Comparison of ENCODE assay signal across 9 cellular contexts in genomic region chr5:9207820-9208418, GRCh38.
DNase-seq lines count a peak whose midpoint lies in the region; TF ChIP-seq lines count a peak whose summit lies in the region.
"Had no signal": no experiment of that assay in that cellular context is flagged by ENCODE, and none has a peak within 500 bp of the region (broad histone marks: within the 10 kb centered on the region; RNA-seq: fewer than 3 reads in every experiment).

No MANE protein-coding gene starts in this region.

- H3K9me2 ChIP-seq in GM23248 (ENCODE audit: insufficient read depth) (no peaks in the 10 kb centered on the region), SK-N-SH (no peaks in the 10 kb centered on the region)

- peaks cover 28% of the 10 kb centered on the region for H3F3A ChIP-seq in GM23248 (ENCODE audit: insufficient read depth)
- H3F3A ChIP-seq in SK-N-SH (replicated peaks; ENCODE audit: insufficient read depth), result peaks cover 4% of the 10 kb centered on the region

- H3K36me3 ChIP-seq in GM23248 (ENCODE audit: low read depth) (no peaks in the 10 kb centered on the region), SK-N-SH (replicated peaks in 1 of 2; ENCODE audit: control insufficient read depth in 1 of 2, insufficient read depth in 2 of 2, low read length in 1 of 2) (no peaks in the 10 kb centered on the region)
- H3K36me3 ChIP-seq: SJCRH30 had no signal

- TF ChIP-seq EP300 in SK-N-SH (IDR thresholded peaks at IDR 0.05; ENCODE audit: borderline replicate concordance in 1 of 2, low read depth in 1 of 2, low read length in 1 of 2), result no peak

- H3K9me3 ChIP-seq in GM23248 (ENCODE audit: low read depth) (no peaks in the 10 kb centered on the region), SK-N-SH (no peaks in the 10 kb centered on the region)
- H3K9me3 ChIP-seq: SJCRH30 had no signal

- TF ChIP-seq RAD21 in SK-N-SH (IDR thresholded peaks at IDR 0.05; ENCODE audit: low read length), result peak; percentile 84

- H3K27me3 ChIP-seq in GM23248 (replicated peaks; ENCODE audit: insufficient read depth) (no peaks in the 10 kb centered on the region), SK-N-SH (ENCODE audit: insufficient read depth) (no peaks in the 10 kb centered on the region)
- H3K27me3 ChIP-seq: SJCRH30 had no signal

- 42 to 43% methylated on average over 5 of the region's 5 CpGs for WGBS in GM23248 (ENCODE audit: low coverage in 1 of 2, low lambda C conversion rate in 2 of 2, missing lambda C conversion rate in 2 of 2), 2 experiments
- 28% methylated on average over 5 of the region's 5 CpGs for WGBS in SK-N-SH (ENCODE audit: low lambda C conversion rate)

- H3K27ac ChIP-seq in GM23248 (no peak overlapping the region), SK-N-SH (ENCODE audit: low read depth in 2 of 2, low read length in 1 of 2) (no peak overlapping the region)
- H3K27ac ChIP-seq: SJCRH30 had no signal

- H3K9ac ChIP-seq in GM23248 (no peak overlapping the region), SK-N-SH (no peak overlapping the region)

- H3K4me3 ChIP-seq in GM23248 (no peak overlapping the region), SK-N-SH (ENCODE audit: low read depth in 2 of 2, low read length in 1 of 2) (no peak overlapping the region; a peak in 1 of 4 replicates)
- H3K4me3 ChIP-seq: SJCRH30 had no signal

- POLR2A ChIA-PET in SK-N-SH (lab: Yijun Ruan, JAX), result no interaction called here

- H3K4me1 ChIP-seq in GM23248 (ENCODE audit: insufficient read depth), result peaks cover 26% of the 10 kb centered on the region
- no peaks in the 10 kb centered on the region for H3K4me1 ChIP-seq in SK-N-SH (ENCODE audit: control insufficient read depth in 1 of 2, insufficient read depth in 2 of 2, low read depth in 1 of 2, low read length in 1 of 2)
- H3K4me1 ChIP-seq: SJCRH30 had no signal

- H3K79me2 ChIP-seq in GM23248 (ENCODE audit: insufficient read depth) (no peaks in the 10 kb centered on the region), SK-N-SH (ENCODE audit: insufficient read depth) (no peaks in the 10 kb centered on the region)

- no peak overlapping the region for H3K4me2 ChIP-seq in GM23248 (ENCODE audit: unreplicated experiment)
- H3K4me2 ChIP-seq in SK-N-SH, result no peak overlapping the region

- H2AFZ ChIP-seq in GM23248 (no peak overlapping the region), SK-N-SH (ENCODE audit: low read depth) (no peak overlapping the region)

- H4K20me1 ChIP-seq in GM23248 (ENCODE audit: insufficient read depth), result no peaks in the 10 kb centered on the region
- no peaks in the 10 kb centered on the region for H4K20me1 ChIP-seq in SK-N-SH (ENCODE audit: insufficient read depth)

- DNase-seq in EL (peak; percentile 66), GM23248 (peak; percentile 63), NAMALWA (ENCODE audit: low spot score) (peak; percentile 71), SK-N-SH (peak; percentile 32), foreskin melanocyte (peak; percentile 61), stromal cell of bone marrow (ENCODE audit: low read depth) (peak; percentile 21), ureter (ENCODE audit: low spot score) (no peak)
- DNase-seq in activated naive CD4-positive, alpha-beta T cell treated with Interleukin-2 at 50 U/mL for 16 hours, result no peak

- in situ Hi-C loops in GM23248 (cut with MboI), result loop anchor here (10.0 kb wide), 1 partner anchor 453 kb away; no protein-coding TSS in a partner anchor

- TF ChIP-seq CTCF in SK-N-SH (IDR thresholded peaks at IDR 0.05), result peak; percentile 79

- CTCF ChIA-PET in SK-N-SH (lab: Yijun Ruan, JAX), result interaction anchor here (0.7 to 1.6 kb wide), 18 partner anchors 8 to 1452 kb away, joined by 3 to 11 read pairs (median 4); no protein-coding TSS in a partner anchor

TF ChIP-seq in SK-N-SH, 30 proteins besides CTCF, POLR2A, EP300 and RAD21:
- no peak for TF ChIP-seq PBX3 (IDR thresholded peaks at IDR 0.05)
- no peak for TF ChIP-seq CHD2 (IDR thresholded peaks at IDR 0.05; ENCODE audit: low read length, partially characterized antibody)
- no peak for TF ChIP-seq MXI1 (IDR thresholded peaks at IDR 0.05; ENCODE audit: low read depth, low read length)
- TF ChIP-seq TEAD4 (IDR thresholded peaks at IDR 0.05; ENCODE audit: borderline replicate concordance, insufficient read depth), result no peak
- TF ChIP-seq SMC3 (IDR thresholded peaks at IDR 0.05; ENCODE audit: low read depth, low read length), result peak; percentile 69

Comparison
In these comparisons a context has a peak if more than half of its experiments do, and no peak if none do; other contexts are left out.
1. DNase-seq: peak in EL (single experiment), GM23248 (single experiment), NAMALWA (single experiment), SK-N-SH (single experiment), foreskin melanocyte (single experiment) and stromal cell of bone marrow (single experiment); none in ureter (single experiment) and activated naive CD4-positive, alpha-beta T cell treated with Interleukin-2 at 50 U/mL for 16 hours (single experiment).